In the genomic region with DNA sequence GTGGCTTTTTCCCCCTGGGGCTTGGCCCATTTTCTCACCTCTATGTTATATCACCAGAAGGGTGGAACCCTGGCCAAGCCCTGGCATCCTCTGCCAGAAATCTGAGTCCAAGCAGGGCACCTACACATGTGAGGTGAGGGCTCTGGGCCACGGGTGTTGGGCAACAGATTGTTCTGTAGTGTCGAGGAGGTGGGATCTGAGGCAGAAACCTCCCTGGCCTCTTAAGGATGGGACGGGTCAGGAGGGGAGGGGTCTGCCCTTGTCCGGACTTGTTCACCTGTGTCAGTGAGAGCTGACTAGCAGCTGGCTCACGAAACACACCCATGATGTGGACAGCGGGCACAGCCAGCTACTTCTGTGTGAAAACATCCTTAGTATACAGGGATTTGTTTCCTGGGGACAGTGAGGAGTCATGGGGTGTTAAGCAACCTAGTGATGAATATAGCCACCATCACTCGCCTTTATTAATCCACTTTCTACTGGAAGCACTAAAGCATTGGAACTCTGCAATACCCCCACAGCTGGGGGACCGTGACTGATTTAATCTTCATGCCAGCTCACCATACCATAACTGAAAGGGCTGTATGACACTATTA, we compare ENCODE assay signal across 11 cellular contexts. TPM values are rescaled to one million over a fixed set of nuclear protein-coding genes. Genes with fewer than 3 reads are reported as not detected.
DNase-seq lines count a peak whose midpoint lies in the region; ATAC-seq and TF ChIP-seq lines count a peak whose summit lies in the region.
"Had no signal": no experiment of that assay in that cellular context is flagged by ENCODE, and none has a peak within 500 bp of the region (broad histone marks: within the 10 kb centered on the region; RNA-seq: fewer than 3 reads in every experiment).

No MANE protein-coding gene starts in this region.

- H3K4me3 Mint-ChIP-seq in T-helper 17 cell, result no peak overlapping the region

- H3K27ac ChIP-seq in BLaER1, result no peak overlapping the region
- H3K27ac ChIP-seq in gastrocnemius medialis, result peak overlapping the region; percentile 75 to 78 (median 77)
- H3K27ac ChIP-seq: C4-2B had no signal

- in situ Hi-C loops in gastrocnemius medialis (cut with MboI; ENCODE audit: low sequenced_read_pairs in 4 of 4), result no loop called here

- ATAC-seq in T-helper 17 cell (no peak), gastrocnemius medialis (peak; percentile 21 to 30)

- TF ChIP-seq CTCF in foreskin fibroblast (IDR thresholded peaks at IDR 0.05; ENCODE audit: low read depth, low read length), result no peak
- TF ChIP-seq CTCF in gastrocnemius medialis (IDR thresholded peaks at IDR 0.05 in 4 of 5, conservative IDR thresholded peaks at IDR 0.05 in 1 of 5), result no peak

- peaks cover 91% of the 10 kb centered on the region for H3K4me1 ChIP-seq in BLaER1
- peaks cover 84 to 95% of the 10 kb centered on the region in 2 donors for H3K4me1 ChIP-seq in gastrocnemius medialis

- H3K9me3 ChIP-seq in BLaER1 (no peaks in the 10 kb centered on the region), T-helper 17 cell (ENCODE audit: control insufficient read depth, low read length, poor library complexity, severe bottlenecking) (no peaks in the 10 kb centered on the region), gastrocnemius medialis (no peaks in the 10 kb centered on the region)

- H3K4me3 ChIP-seq in BLaER1 (no peak overlapping the region), foreskin fibroblast (ENCODE audit: low read depth in 1 of 2, low read length in 2 of 2) (no peak overlapping the region), gastrocnemius medialis (no peak overlapping the region)

- TF ChIP-seq POLR2A in gastrocnemius medialis (IDR thresholded peaks at IDR 0.05), result no peak

- intact Hi-C loops in gastrocnemius medialis (cut with DNase I; ENCODE audit: low total_unique reads), result no loop called here

- H3K36me3 Mint-ChIP-seq in T-helper 17 cell (ENCODE audit: low read depth), result peaks cover 3% of the 10 kb centered on the region

- DNase-seq in T-helper 17 cell (no peak), foreskin fibroblast (peak; percentile 53 to 70), gastrocnemius medialis (no peak), NCI-H748 (lab: John Stamatoyannopoulos, UW; ENCODE audit: unreplicated experiment) (no peak), cerebellar cortex (ENCODE audit: low spot score) (no peak), D341Med (ENCODE audit: low spot score) (no peak)
- DNase-seq in central memory CD4-positive, alpha-beta T cell, result no peak
- DNase-seq: head of caudate nucleus, NCI-H1417 treated with DMSO at 0.1 percent for 48 hours had no signal

- no peak overlapping the region for H3K9ac ChIP-seq in BLaER1

- H3K27me3 Mint-ChIP-seq in T-helper 17 cell, result peaks cover 42% of the 10 kb centered on the region

- no peaks in the 10 kb centered on the region for H3K36me3 ChIP-seq in BLaER1
- no peaks in the 10 kb centered on the region for H3K36me3 ChIP-seq in gastrocnemius medialis

- peaks cover 13% of the 10 kb centered on the region for H3K4me1 Mint-ChIP-seq in T-helper 17 cell

- H3K27ac Mint-ChIP-seq in T-helper 17 cell, result peak overlapping the region; percentile 19

- no peaks in the 10 kb centered on the region for H4K20me1 ChIP-seq in BLaER1

- peak overlapping the region; percentile 80 for H3K4me2 ChIP-seq in BLaER1

- H3K27me3 ChIP-seq in BLaER1 (no peaks in the 10 kb centered on the region), gastrocnemius medialis (no peaks in the 10 kb centered on the region)

RNA-seq across cellular contexts. Expression of a gene that starts 35.6 kb away (rescaled TPM):
- 1 to 10 TPM in 1 of 2 donors, under 1 TPM in 1; 0.97 to 9.1 TPM for total RNA-seq in T-helper 17 cell
- 10 to 100 TPM; 61.5 to 95.1 (median 90.0) TPM for total RNA-seq in gastrocnemius medialis

Comparison
In these comparisons a context has a peak if more than half of its experiments do, and no peak if none do; other contexts are left out.
1. DNase-seq: peak in foreskin fibroblast (2 of 2); none in T-helper 17 cell (0 of 3), gastrocnemius medialis (0 of 2), NCI-H748 (single experiment), cerebellar cortex (single experiment), D341Med (single experiment) and central memory CD4-positive, alpha-beta T cell (single experiment).
2. RNA of a gene that starts 35.6 kb away (total RNA-seq): 61.5 to 95.1 TPM in gastrocnemius medialis; 0.97 to 9.1 TPM in T-helper 17 cell; every median in the first group is over 4 times any median in the second.